Comparison of ENCODE assay signal across 8 cellular contexts in genomic region chr14:22973217-22974032, GRCh38. TPM values are rescaled to one million over a fixed set of nuclear protein-coding genes. Genes with fewer than 3 reads are reported as not detected.
A peak's percentile ranks its signal among the peaks of the same experiment; 100 is the strongest.
DNase-seq lines count a peak whose midpoint lies in the region; ATAC-seq and TF ChIP-seq lines count a peak whose summit lies in the region.

No MANE protein-coding gene starts in this region.

- no peak overlapping the region for H3K27ac Mint-ChIP-seq in activated T-helper 17 cell treated with anti-CD3 and anti-CD28 coated beads, Interleukin-2, amount 50 U/mL, for 72 hours

- H3K4me1 Mint-ChIP-seq in activated T-helper 17 cell treated with anti-CD3 and anti-CD28 coated beads, Interleukin-2, amount 50 U/mL, for 72 hours, result no peaks in the 10 kb centered on the region

- H3K27me3 Mint-ChIP-seq in activated T-helper 17 cell treated with anti-CD3 and anti-CD28 coated beads, Interleukin-2, amount 50 U/mL, for 72 hours, result no peaks in the 10 kb centered on the region

- peak; percentile 65 for TF ChIP-seq CTCF in GM06990 (IDR thresholded peaks at IDR 0.05; ENCODE audit: insufficient read depth, low read length, poor library complexity, severe bottlenecking)
- peak; percentile 58 for TF ChIP-seq CTCF in cardiac muscle cell (IDR thresholded peaks at IDR 0.05; ENCODE audit: low read depth, low read length)

- H3K4me3 ChIP-seq in GM06990 (replicated peaks; ENCODE audit: low read depth, low read length), result no peak overlapping the region
- H3K4me3 ChIP-seq in cardiac muscle cell, result no peak overlapping the region

- DNase-seq in AG20443 (ENCODE audit: low spot score), result peak; percentile 61
- DNase-seq in GM06990 (ENCODE audit: extremely low read depth, insufficient read length), result no peak
- DNase-seq in NCI-H2171 treated with DMSO at 0.1 percent for 48 hours (lab: John Stamatoyannopoulos, UW), result peak; percentile 78
- DNase-seq in cardiac muscle cell (ENCODE audit: low read depth in 1 of 2, low spot score in 1 of 2), result peak; percentile 64 to 77
- peak; percentile 27 for DNase-seq in putamen (ENCODE audit: low spot score)
- no peak for DNase-seq in T-helper 9 cell

- peak; percentile 58 for ATAC-seq in activated T-helper 17 cell treated with anti-CD3 and anti-CD28 coated beads, Interleukin-2, amount 50 U/mL, for 72 hours (replicated peaks)
- no peak for ATAC-seq in HG02852 (IDR thresholded peaks at IDR 0.05; ENCODE audit: unreplicated experiment)

- no peak overlapping the region for H3K4me3 Mint-ChIP-seq in activated T-helper 17 cell treated with anti-CD3 and anti-CD28 coated beads, Interleukin-2, amount 50 U/mL, for 72 hours

- H3K4me1 ChIP-seq in cardiac muscle cell (ENCODE audit: low read depth), result peaks cover 21% of the 10 kb centered on the region

- H3K27ac ChIP-seq in cardiac muscle cell, result no peak overlapping the region

- no peaks in the 10 kb centered on the region for H3K9me3 ChIP-seq in cardiac muscle cell (ENCODE audit: low read depth)

- no peaks in the 10 kb centered on the region for H3K36me3 ChIP-seq in GM06990 (ENCODE audit: control insufficient read depth, insufficient read depth, low read length)
- H3K36me3 ChIP-seq in cardiac muscle cell, result peaks cover 15% of the 10 kb centered on the region

- no peaks in the 10 kb centered on the region for H3K9me3 Mint-ChIP-seq in activated T-helper 17 cell treated with anti-CD3 and anti-CD28 coated beads, Interleukin-2, amount 50 U/mL, for 72 hours

- H3K27me3 ChIP-seq in GM06990 (replicated peaks; ENCODE audit: control insufficient read depth, insufficient read depth, low read length), result no peaks in the 10 kb centered on the region
- H3K27me3 ChIP-seq in cardiac muscle cell, result no peaks in the 10 kb centered on the region

- no peaks in the 10 kb centered on the region for H3K36me3 Mint-ChIP-seq in activated T-helper 17 cell treated with anti-CD3 and anti-CD28 coated beads, Interleukin-2, amount 50 U/mL, for 72 hours (ENCODE audit: low read depth)

RNA-seq across cellular contexts. Expression of gene AJUBA, which starts 8.9 kb away (rescaled TPM):
- 1 to 10 TPM; 1.1 to 7.5 TPM for total RNA-seq in activated T-helper 17 cell treated with anti-CD3 and anti-CD28 coated beads, Interleukin-2, amount 50 U/mL, for 72 hours
- total RNA-seq in cardiac muscle cell, result 33.8 and 39.3 TPM in 2 replicates
- 18.9 and 19.9 TPM in 2 replicates for polyA plus RNA-seq in cardiac muscle cell

RNA-seq across cellular contexts. Expression of gene HAUS4, which starts 16.5 kb away (rescaled TPM):
- 10 to 100 TPM; 60.6 to 78.5 TPM for total RNA-seq in activated T-helper 17 cell treated with anti-CD3 and anti-CD28 coated beads, Interleukin-2, amount 50 U/mL, for 72 hours
- total RNA-seq in cardiac muscle cell, result 60.7 and 84.5 TPM in 2 replicates
- polyA plus RNA-seq in cardiac muscle cell, result 28.3 and 59.7 TPM in 2 replicates

RNA-seq across cellular contexts. Expression of gene C14orf93, which starts 36.5 kb away (rescaled TPM):
- total RNA-seq in activated T-helper 17 cell treated with anti-CD3 and anti-CD28 coated beads, Interleukin-2, amount 50 U/mL, for 72 hours, result 1 to 10 TPM; 8.5 to 9.6 TPM
- total RNA-seq in cardiac muscle cell, result 7.9 and 26.3 TPM in 2 replicates
- 6.7 and 10.5 TPM in 2 replicates for polyA plus RNA-seq in cardiac muscle cell

RNA-seq across cellular contexts. Expression of gene PRMT5, which starts 44.2 kb away (rescaled TPM):
- 100 to 1,000 TPM in 1 of 2 donors, 10 to 100 TPM in 1; 61.7 to 127 TPM for total RNA-seq in activated T-helper 17 cell treated with anti-CD3 and anti-CD28 coated beads, Interleukin-2, amount 50 U/mL, for 72 hours
- total RNA-seq in cardiac muscle cell, result 53.9 and 62.7 TPM in 2 replicates
- polyA plus RNA-seq in cardiac muscle cell, result 131 and 134 TPM in 2 replicates

RNA-seq across cellular contexts. Expression of gene RBM23, which starts 54.5 kb away (rescaled TPM):
- total RNA-seq in activated T-helper 17 cell treated with anti-CD3 and anti-CD28 coated beads, Interleukin-2, amount 50 U/mL, for 72 hours, result 10 to 100 TPM; 69.5 to 70.5 TPM
- total RNA-seq in cardiac muscle cell, result 97.6 and 107 TPM in 2 replicates
- 93.4 and 94.7 TPM in 2 replicates for polyA plus RNA-seq in cardiac muscle cell

Comparison
In these comparisons a context has a peak if more than half of its experiments do, and no peak if none do; other contexts are left out.
1. DNase-seq: peak in AG20443 (single experiment), NCI-H2171 treated with DMSO at 0.1 percent for 48 hours (single experiment), cardiac muscle cell (2 of 2) and putamen (single experiment); none in GM06990 (single experiment) and T-helper 9 cell (single experiment).